Comparison of ENCODE assay signal across 25 cellular contexts in the genomic region with DNA sequence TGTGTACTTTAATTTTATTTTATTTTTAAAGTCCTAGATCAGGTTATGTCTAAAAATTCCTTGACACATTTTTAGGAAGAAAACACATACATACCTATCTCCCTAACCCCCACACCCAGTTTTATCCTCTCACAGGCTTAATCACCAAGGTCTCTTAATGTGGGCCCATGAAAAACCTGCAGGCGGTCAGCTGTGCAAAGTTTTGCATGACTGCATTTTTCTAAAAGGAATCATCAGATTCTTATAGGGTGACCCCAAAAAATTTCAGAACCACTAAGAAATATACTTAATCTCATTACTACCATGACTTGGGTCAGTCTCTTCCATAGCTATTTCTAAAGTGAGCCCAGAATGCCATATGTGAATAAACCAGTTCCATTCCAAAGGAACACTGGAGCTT. TPM values are rescaled to one million over a fixed set of nuclear protein-coding genes. Genes with fewer than 3 reads are reported as not detected.
DNase-seq lines count a peak whose midpoint lies in the region; ATAC-seq, FAIRE-seq and TF ChIP-seq lines count a peak whose summit lies in the region.
"Had no signal": no experiment of that assay in that cellular context is flagged by ENCODE, and none has a peak within 500 bp of the region (broad histone marks: within the 10 kb centered on the region; RNA-seq: fewer than 3 reads in every experiment).

No MANE protein-coding gene starts in this region.

- no peaks in the 10 kb centered on the region for H3F3A ChIP-seq in GM23248 (ENCODE audit: insufficient read depth)

- no peak overlapping the region for H3K27ac ChIP-seq in IMR-90 (ENCODE audit: insufficient read depth, low read length)
- no peak overlapping the region for H3K27ac ChIP-seq in GM23248
- H3K27ac ChIP-seq: A549; BLaER1 treated with 17β-estradiol and CSF1 and Interleukin-3, amounts not matched to agents 10 nM and 100 nM had no signal

- no peak overlapping the region for H3K9ac ChIP-seq in IMR-90 (ENCODE audit: low read depth, low read length)
- H3K9ac ChIP-seq in GM23248: no peak overlapping the region
- H3K9ac ChIP-seq: BLaER1 treated with 17β-estradiol and CSF1 and Interleukin-3, amounts not matched to agents 10 nM and 100 nM had no signal

- no peak overlapping the region for H3K4me2 ChIP-seq in IMR-90 (ENCODE audit: low read depth, low read length)
- H3K4me2 ChIP-seq in GM23248 (ENCODE audit: unreplicated experiment): no peak overlapping the region
- H3K4me2 ChIP-seq: A549; BLaER1 treated with 17β-estradiol and CSF1 and Interleukin-3, amounts not matched to agents 10 nM and 100 nM; GM23338 had no signal

- H3K9me3 Mint-ChIP-seq in HFFc6: no peaks in the 10 kb centered on the region
- H3K9me3 Mint-ChIP-seq: CD14-positive monocyte; CD4-positive, alpha-beta T cell; CD8-positive, alpha-beta memory T cell; GM23338; H9 had no signal

- H3K79me1 ChIP-seq in IMR-90 (ENCODE audit: low read depth in 1 of 2, low read length in 2 of 2): no peaks in the 10 kb centered on the region; a peak in 1 of 4 replicates

- H2AFZ ChIP-seq in IMR-90 (replicated peaks; ENCODE audit: low read length, poor library complexity) (no peak overlapping the region), GM23248 (no peak overlapping the region)
- H2AFZ ChIP-seq: GM23338 had no signal

- H4K20me1 ChIP-seq in IMR-90 (ENCODE audit: insufficient read depth, low read length) (no peaks in the 10 kb centered on the region), GM23248 (ENCODE audit: insufficient read depth) (no peaks in the 10 kb centered on the region)
- H4K20me1 ChIP-seq: BLaER1 treated with 17β-estradiol and CSF1 and Interleukin-3, amounts not matched to agents 10 nM and 100 nM had no signal

- no peak overlapping the region; the same call in 1 of the 2 replicates for H3K4me3 Mint-ChIP-seq in HFFc6
- no peak overlapping the region for H3K4me3 Mint-ChIP-seq in T-helper 17 cell
- H3K4me3 Mint-ChIP-seq: CD14-positive monocyte; CD4-positive, alpha-beta T cell; CD8-positive, alpha-beta memory T cell; GM23338; H9 had no signal

- no peak overlapping the region for H3K56ac ChIP-seq in IMR-90 (ENCODE audit: extremely low read depth, insufficient read depth, low read length)

- H4K91ac ChIP-seq in IMR-90 (ENCODE audit: insufficient read depth, low read depth, low read length): no peak overlapping the region

- in situ Hi-C loops in IMR-90 (cut with MboI; ENCODE audit: low sequenced_read_pairs): no loop called here
- in situ Hi-C loops in GM23248 (cut with MboI): no loop called here

- no peak overlapping the region for H2AK5ac ChIP-seq in IMR-90 (ENCODE audit: low read depth, low read length)

- H4K8ac ChIP-seq in IMR-90 (ENCODE audit: low read depth in 2 of 2, low read length in 2 of 2): no peak overlapping the region

- H3K9me3 ChIP-seq in IMR-90 (ENCODE audit: control insufficient read depth, insufficient read depth, low read length): no peaks in the 10 kb centered on the region
- H3K9me3 ChIP-seq in mucosa of descending colon: no peaks in the 10 kb centered on the region
- H3K9me3 ChIP-seq in GM23248 (ENCODE audit: low read depth): no peaks in the 10 kb centered on the region
- H3K9me3 ChIP-seq in T-helper 17 cell (ENCODE audit: control insufficient read depth, low read length, poor library complexity, severe bottlenecking): no peaks in the 10 kb centered on the region
- H3K9me3 ChIP-seq: A549; BE2C; BLaER1 treated with 17β-estradiol and CSF1 and Interleukin-3, amounts not matched to agents 10 nM and 100 nM had no signal

- H3K18ac ChIP-seq in IMR-90 (ENCODE audit: low read depth, low read length): no peak overlapping the region

- H3K14ac ChIP-seq in IMR-90 (replicated peaks; ENCODE audit: low read depth, low read length): no peak overlapping the region

- BruUV-seq in IMR-90 (replicated peaks; lab: Mats Ljungman, UMichigan): no TSS peak

- no peak overlapping the region for H4K5ac ChIP-seq in IMR-90 (ENCODE audit: low read depth, low read length)

- no peak overlapping the region for H2BK120ac ChIP-seq in IMR-90 (ENCODE audit: low read depth, low read length)

- H3K4me1 Mint-ChIP-seq in HFFc6 (ENCODE audit: low read depth): peaks cover 17% of the 10 kb centered on the region
- H3K4me1 Mint-ChIP-seq in T-helper 17 cell: peaks cover 13% of the 10 kb centered on the region
- H3K4me1 Mint-ChIP-seq: GM23338, H9 had no signal

- ATAC-seq in IMR-90 (ENCODE audit: low read depth) (peak; percentile 29; the same call in 1 of the 2 replicates), mucosa of descending colon (no peak), T-helper 17 cell (no peak)
- ATAC-seq: A549, GM12878, GM23338 had no signal

- no peaks in the 10 kb centered on the region for H3K79me2 ChIP-seq in GM23248 (ENCODE audit: insufficient read depth)

- no peak overlapping the region for H2BK20ac ChIP-seq in IMR-90 (ENCODE audit: low read depth, low read length)

- TF ChIP-seq CTCF in HFFc6 (IDR thresholded peaks at IDR 0.05) (no peak), IMR-90 (conservative IDR thresholded peaks at IDR 0.05; ENCODE audit: low read depth, low read length) (no peak), mucosa of descending colon (IDR thresholded peaks at IDR 0.05) (no peak)

- H2BK15ac ChIP-seq in IMR-90 (ENCODE audit: low read depth, low read length): no peak overlapping the region

- no CpG with 5 or more reads among the region's 1 CpG for WGBS in IMR-90 (ENCODE audit: extremely low coverage in 2 of 2, insufficient read length in 1 of 2), 2 experiments
- WGBS in GM23248 (ENCODE audit: low coverage in 1 of 2, low lambda C conversion rate in 2 of 2, missing lambda C conversion rate in 2 of 2), 2 experiments: 93 to 97% methylated on average over 1 of the region's 1 CpG

- H3K4me3 ChIP-seq in IMR-90 (ENCODE audit: insufficient read depth, low read depth, low read length) (no peak overlapping the region), mucosa of descending colon (no peak overlapping the region), GM23248 (no peak overlapping the region)
- H3K4me3 ChIP-seq: A549; BLaER1 treated with 17β-estradiol and CSF1 and Interleukin-3, amounts not matched to agents 10 nM and 100 nM; GM12878; GM23338 had no signal

- intact Hi-C loops in IMR-90 (cut with micrococcal nuclease): no loop called here
- intact Hi-C loops in mucosa of descending colon (cut with DNase I, micrococcal nuclease): no loop called here

- H3K27me3 ChIP-seq in IMR-90 (ENCODE audit: control insufficient read depth, insufficient read depth, low read length): no peaks in the 10 kb centered on the region
- no peaks in the 10 kb centered on the region for H3K27me3 ChIP-seq in GM23248 (replicated peaks; ENCODE audit: insufficient read depth)
- H3K27me3 ChIP-seq: BE2C; BLaER1 treated with 17β-estradiol and CSF1 and Interleukin-3, amounts not matched to agents 10 nM and 100 nM had no signal

- H3K27ac Mint-ChIP-seq in HFFc6: peak overlapping the region; percentile 50
- no peak overlapping the region for H3K27ac Mint-ChIP-seq in T-helper 17 cell
- H3K27ac Mint-ChIP-seq: CD4-positive, alpha-beta T cell; GM23338; H9 had no signal

- DNase-seq in EL: peak; percentile 59
- DNase-seq in HFFc6: peak; percentile 58
- peak; percentile 39 for DNase-seq in IMR-90
- DNase-seq in mucosa of descending colon: no peak
- no peak for DNase-seq in GM23248
- DNase-seq in T-helper 17 cell: no peak
- no peak for DNase-seq in HTR-8/SVneo (ENCODE audit: insufficient read length, low spot score)
- DNase-seq: 8988T; ACHN; AML-193; BE2C; CD4-positive, alpha-beta T cell; CD8-positive, alpha-beta memory T cell; DMS 273 treated with DMSO at 0.1 percent for 48 hours; DMS79; GDM1; H9 had no signal

- dilution Hi-C loops in IMR-90 (cut with HindIII; ENCODE audit: low sequenced_read_pairs, unreplicated experiment): no loop called here

- POLR2A ChIA-PET in IMR-90 (lab: Charles Lee; ENCODE audit: unreplicated experiment): no interaction called here

- no peaks in the 10 kb centered on the region for H3K9me2 ChIP-seq in GM23248 (ENCODE audit: insufficient read depth)

- H3K4me1 ChIP-seq in IMR-90 (ENCODE audit: control insufficient read depth, insufficient read depth, low read length): no peaks in the 10 kb centered on the region
- H3K4me1 ChIP-seq in mucosa of descending colon (ENCODE audit: low read depth): no peaks in the 10 kb centered on the region
- H3K4me1 ChIP-seq in GM23248 (ENCODE audit: insufficient read depth): no peaks in the 10 kb centered on the region
- H3K4me1 ChIP-seq: A549, BE2C had no signal

- H3K27me3 Mint-ChIP-seq in HFFc6 (ENCODE audit: insufficient read depth) (no peaks in the 10 kb centered on the region; the same call in none of the 2 replicates), T-helper 17 cell (no peaks in the 10 kb centered on the region)
- H3K27me3 Mint-ChIP-seq: CD4-positive, alpha-beta T cell; CD8-positive, alpha-beta memory T cell had no signal

- H3K36me3 ChIP-seq in IMR-90 (ENCODE audit: control insufficient read depth, insufficient read depth, low read length) (peaks cover 24% of the 10 kb centered on the region), mucosa of descending colon (ENCODE audit: low read depth) (peaks cover 8% of the 10 kb centered on the region), GM23248 (ENCODE audit: low read depth) (peaks cover 55% of the 10 kb centered on the region)
- H3K36me3 ChIP-seq: BE2C had no signal

- FAIRE-seq in HTR-8/SVneo (lab: Jason Lieb, UNC): no peak
- FAIRE-seq: A549, D721Med, GM12878, GM19239 had no signal

- H2BK5ac ChIP-seq in IMR-90 (ENCODE audit: low read depth, low read length, poor library complexity, severe bottlenecking): no peak overlapping the region

- peaks cover 4% of the 10 kb centered on the region for H3K9me1 ChIP-seq in IMR-90 (ENCODE audit: insufficient read depth, low read length)

- TF ChIP-seq RAD21 in IMR-90 (IDR thresholded peaks at IDR 0.05; ENCODE audit: low read length): no peak

- CTCF ChIA-PET in IMR-90 (lab: Yijun Ruan, JAX): interaction anchor here (0.8 kb wide), 1 partner anchor 42 kb away, joined by 6 read pairs; no protein-coding TSS in a partner anchor

- H3K4ac ChIP-seq in IMR-90 (ENCODE audit: low read depth, low read length): no peak overlapping the region

- peaks cover 32% of the 10 kb centered on the region for H3K36me3 Mint-ChIP-seq in HFFc6 (ENCODE audit: low read depth)
- H3K36me3 Mint-ChIP-seq in T-helper 17 cell (ENCODE audit: low read depth): peaks cover 29% of the 10 kb centered on the region

- H2AK9ac ChIP-seq in IMR-90 (replicated peaks; ENCODE audit: low read depth, low read length, poor library complexity): no peak overlapping the region

- no peak for TF ChIP-seq POLR2A in IMR-90 (IDR thresholded peaks at IDR 0.05; ENCODE audit: low read depth, low read length)

- no peak overlapping the region for H3K23ac ChIP-seq in IMR-90 (ENCODE audit: low read depth, low read length)

RNA-seq across cellular contexts. Expression of a gene that starts 19.8 kb away (rescaled TPM):
- total RNA-seq in HFFc6 (2021; fragmentation: NEBNext Ultra II Directional; extraction: Animal tissue kit (Norgen Biotek cat#: 25700)): under 1 TPM in 2 of 6 experiments, not detected in 4; 0.50 to 0.55 TPM
- total RNA-seq in IMR-90 (2012; rRNA removed) (not detected in 2 replicates), mucosa of descending colon (10 to 100 TPM in 1 of 3 donors, 1 to 10 TPM in 2; 3.9 to 11.3 (median 8.0) TPM), T-helper 17 cell (not detected)
- polyA plus RNA-seq in IMR-90 (2012; rRNA removed) (not detected in 2 replicates), GM23248 (2016; fragmentation: Nextera tagmentation; extraction: Ambion mirVana) (not detected in 2 replicates)
- polyA plus RNA-seq in IMR-90 (2012; cell fraction: cytosol; rRNA removed): not detected in 2 replicates
- not detected in 2 replicates for polyA plus RNA-seq in IMR-90 (2012; cell fraction: nucleus; rRNA removed; ENCODE audit: low replicate concordance)
- total RNA-seq in GM23248 (2014; rRNA removed; shearing (Covaris generic)): not detected in 2 replicates
- total RNA-seq: CD4-positive, alpha-beta T cell; CD8-positive, alpha-beta memory T cell; GM23338; H4; H9 had no signal
- polyA plus RNA-seq: CD14-positive monocyte; CD8-positive, alpha-beta memory T cell; GM23338 had no signal

RNA-seq across cellular contexts. Expression of a gene that starts 36.1 kb away (rescaled TPM):
- 10 to 100 TPM; 31.4 to 41.5 (median 34.4) TPM for total RNA-seq in HFFc6 (2021; fragmentation: NEBNext Ultra II Directional; extraction: Animal tissue kit (Norgen Biotek cat#: 25700))
- total RNA-seq in IMR-90 (2012; rRNA removed) (28.3 and 34.7 TPM in 2 replicates), mucosa of descending colon (10 to 100 TPM in 2 of 3 donors, 1 to 10 TPM in 1; 9.8 to 16.6 (median 14.1) TPM), T-helper 17 cell (10 to 100 TPM; 12.8 to 15.7 TPM)
- polyA plus RNA-seq in IMR-90 (2012; rRNA removed) (6.2 and 7.9 TPM in 2 replicates), GM23248 (2016; fragmentation: Nextera tagmentation; extraction: Ambion mirVana) (20.2 and 20.4 TPM in 2 replicates)
- 1.3 and 2.4 TPM in 2 replicates for polyA plus RNA-seq in IMR-90 (2012; cell fraction: cytosol; rRNA removed)
- 1.2 and 10.4 TPM in 2 replicates for polyA plus RNA-seq in IMR-90 (2012; cell fraction: nucleus; rRNA removed; ENCODE audit: low replicate concordance)
- total RNA-seq in GM23248 (2014; rRNA removed; shearing (Covaris generic)): 34.7 and 34.9 TPM in 2 replicates

RNA-seq across cellular contexts. Expression of a gene that starts 36.5 kb away (rescaled TPM):
- total RNA-seq in HFFc6 (2021; fragmentation: NEBNext Ultra II Directional; extraction: Animal tissue kit (Norgen Biotek cat#: 25700)): 10 to 100 TPM; 45.3 to 58.1 (median 52.7) TPM
- total RNA-seq in IMR-90 (2012; rRNA removed) (67.0 and 72.8 TPM in 2 replicates), mucosa of descending colon (10 to 100 TPM; 32.8 to 43.3 (median 35.9) TPM), T-helper 17 cell (10 to 100 TPM; 22.0 to 24.4 TPM)
- polyA plus RNA-seq in IMR-90 (2012; rRNA removed) (20.7 and 25.0 TPM in 2 replicates), GM23248 (2016; fragmentation: Nextera tagmentation; extraction: Ambion mirVana) (58.7 and 61.6 TPM in 2 replicates)
- polyA plus RNA-seq in IMR-90 (2012; cell fraction: cytosol; rRNA removed): 10.7 and 10.9 TPM in 2 replicates
- 10.6 and 28.1 TPM in 2 replicates for polyA plus RNA-seq in IMR-90 (2012; cell fraction: nucleus; rRNA removed; ENCODE audit: low replicate concordance)
- 77.4 and 89.8 TPM in 2 replicates for total RNA-seq in GM23248 (2014; rRNA removed; shearing (Covaris generic))

RNA-seq across cellular contexts. Expression of a gene that starts 37.4 kb away (rescaled TPM):
- total RNA-seq in HFFc6 (2021; fragmentation: NEBNext Ultra II Directional; extraction: Animal tissue kit (Norgen Biotek cat#: 25700)): not detected
- total RNA-seq in IMR-90 (2012; rRNA removed): not detected in 2 replicates
- not detected in 2 replicates for polyA plus RNA-seq in IMR-90 (2012; rRNA removed)
- not detected in 2 replicates for polyA plus RNA-seq in IMR-90 (2012; cell fraction: cytosol; rRNA removed)
- not detected in 2 replicates for polyA plus RNA-seq in IMR-90 (2012; cell fraction: nucleus; rRNA removed; ENCODE audit: low replicate concordance)
- total RNA-seq in mucosa of descending colon: 1 to 10 TPM; 1.3 to 2.0 (median 1.7) TPM
- not detected in 2 replicates for total RNA-seq in GM23248 (2014; rRNA removed; shearing (Covaris generic))
- not detected in 2 replicates for polyA plus RNA-seq in GM23248 (2016; fragmentation: Nextera tagmentation; extraction: Ambion mirVana)
- not detected for total RNA-seq in T-helper 17 cell
- total RNA-seq: CD8-positive, alpha-beta memory T cell; GM23338; H4; H9 had no signal
- polyA plus RNA-seq: CD14-positive monocyte; CD8-positive, alpha-beta memory T cell; GM23338 had no signal

RNA-seq across cellular contexts. Expression of a gene that starts 49.2 kb away (rescaled TPM):
- total RNA-seq in HFFc6 (2021; fragmentation: NEBNext Ultra II Directional; extraction: Animal tissue kit (Norgen Biotek cat#: 25700)): not detected
- not detected in 2 replicates for total RNA-seq in IMR-90 (2012; rRNA removed)
- polyA plus RNA-seq in IMR-90 (2012; rRNA removed): not detected in 2 replicates
- polyA plus RNA-seq in IMR-90 (2012; cell fraction: cytosol; rRNA removed): not detected in 2 replicates
- polyA plus RNA-seq in IMR-90 (2012; cell fraction: nucleus; rRNA removed; ENCODE audit: low replicate concordance): not detected in 2 replicates
- total RNA-seq in mucosa of descending colon: not detected
- total RNA-seq in GM23248 (2014; rRNA removed; shearing (Covaris generic)): not detected in 2 replicates
- not detected in 2 replicates for polyA plus RNA-seq in GM23248 (2016; fragmentation: Nextera tagmentation; extraction: Ambion mirVana)
- not detected for total RNA-seq in T-helper 17 cell
- total RNA-seq: CD4-positive, alpha-beta T cell; CD8-positive, alpha-beta memory T cell; GM12878; GM23338; H4; H9 had no signal
- polyA plus RNA-seq: A549; CD14-positive monocyte; CD8-positive, alpha-beta memory T cell; GM12878; GM23338 had no signal

Comparison
In these comparisons a context has a peak if more than half of its experiments do, and no peak if none do; other contexts are left out.
1. DNase-seq: peak in EL (single experiment), HFFc6 (single experiment) and IMR-90 (single experiment); none in mucosa of descending colon (0 of 3), GM23248 (single experiment), T-helper 17 cell (0 of 3) and HTR-8/SVneo (single experiment).